Comparison of ENCODE assay signal across 9 cellular contexts in the genomic region with DNA sequence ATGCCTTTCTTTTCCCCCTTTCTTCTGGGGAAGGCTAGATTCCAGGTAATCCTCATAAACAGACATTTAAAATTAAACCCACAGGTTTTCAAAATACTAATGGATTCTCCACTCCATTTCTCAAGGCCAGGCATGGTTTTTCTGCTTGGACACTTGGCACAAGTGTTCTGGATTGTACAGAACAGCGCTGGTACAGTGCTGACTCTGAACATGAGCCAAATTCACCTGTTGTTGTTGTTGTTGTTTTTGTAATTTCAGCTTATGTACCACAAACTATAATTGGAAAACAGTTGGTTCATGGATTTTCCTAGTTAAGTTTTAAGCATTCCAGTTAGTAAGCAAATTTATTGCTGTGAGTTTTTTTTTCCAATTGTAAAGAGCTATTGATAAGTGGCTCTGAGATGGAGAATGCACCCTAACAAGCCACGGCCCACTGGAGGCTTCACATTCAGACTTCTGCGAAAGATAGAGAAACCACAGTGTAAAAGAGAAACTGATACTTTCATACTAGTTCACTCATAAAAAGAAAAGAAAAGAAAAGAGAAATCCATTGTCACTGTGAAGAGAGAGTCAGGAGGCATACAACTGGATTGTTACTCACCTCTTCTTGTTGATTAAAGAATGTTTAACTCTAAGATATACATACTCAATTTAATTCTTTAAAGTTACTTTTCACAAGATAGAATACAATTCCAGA. TPM values are rescaled to one million over a fixed set of nuclear protein-coding genes. Genes with fewer than 3 reads are reported as not detected.
DNase-seq lines count a peak whose midpoint lies in the region; ATAC-seq lines count a peak whose summit lies in the region.
"Had no signal": no experiment of that assay in that cellular context is flagged by ENCODE, and none has a peak within 500 bp of the region (broad histone marks: within the 10 kb centered on the region; RNA-seq: fewer than 3 reads in every experiment).

No MANE protein-coding gene starts in this region.

- ATAC-seq in activated T-cell treated with anti-CD3 and anti-CD28 coated beads, Interleukin-2, amount 50 U/mL, for 4 hours: peak; percentile 88 to 91
- ATAC-seq in HG03025 (IDR thresholded peaks at IDR 0.05; ENCODE audit: low FRiP score, unreplicated experiment): peak; percentile 98

- peaks cover 51% of the 10 kb centered on the region for H3K4me1 Mint-ChIP-seq in activated T-cell treated with anti-CD3 and anti-CD28 coated beads, Interleukin-2, amount 50 U/mL, for 4 hours (ENCODE audit: low read depth)
- peaks cover 72% of the 10 kb centered on the region for H3K4me1 Mint-ChIP-seq in activated CD4-positive, alpha-beta memory T cell treated with anti-CD3 and anti-CD28 coated beads, Interleukin-2, amount 10 ng/mL, durations not matched to agents 7 days and 5 days
- peaks cover 75% of the 10 kb centered on the region for H3K4me1 Mint-ChIP-seq in stimulated activated naive CD8-positive, alpha-beta T cell treated with anti-CD3 and anti-CD28 coated beads, Interleukin-15, Interleukin-2, amounts not matched to agents 100 ng/mL and 50 ng/mL, for 24 hours (ENCODE audit: low read depth)

- H3K4me3 Mint-ChIP-seq in activated T-cell treated with anti-CD3 and anti-CD28 coated beads, Interleukin-2, amount 50 U/mL, for 4 hours: peak overlapping the region; percentile 23
- H3K4me3 Mint-ChIP-seq in activated CD4-positive, alpha-beta memory T cell treated with anti-CD3 and anti-CD28 coated beads, Interleukin-2, amount 10 ng/mL, durations not matched to agents 7 days and 5 days: peak overlapping the region; percentile 33
- H3K4me3 Mint-ChIP-seq in stimulated activated naive CD8-positive, alpha-beta T cell treated with anti-CD3 and anti-CD28 coated beads, Interleukin-15, Interleukin-2, amounts not matched to agents 100 ng/mL and 50 ng/mL, for 24 hours: peak overlapping the region; percentile 51

- no peaks in the 10 kb centered on the region for H3K36me3 ChIP-seq in HAP-1 (replicated peaks)

- no peaks in the 10 kb centered on the region for H3K9me3 Mint-ChIP-seq in activated T-cell treated with anti-CD3 and anti-CD28 coated beads, Interleukin-2, amount 50 U/mL, for 4 hours
- no peaks in the 10 kb centered on the region for H3K9me3 Mint-ChIP-seq in activated CD4-positive, alpha-beta memory T cell treated with anti-CD3 and anti-CD28 coated beads, Interleukin-2, amount 10 ng/mL, durations not matched to agents 7 days and 5 days
- peaks cover 3% of the 10 kb centered on the region for H3K9me3 Mint-ChIP-seq in stimulated activated naive CD8-positive, alpha-beta T cell treated with anti-CD3 and anti-CD28 coated beads, Interleukin-15, Interleukin-2, amounts not matched to agents 100 ng/mL and 50 ng/mL, for 24 hours

- POLR2A ChIA-PET in activated CD4-positive, alpha-beta memory T cell treated with anti-CD3 and anti-CD28 coated beads, Interleukin-2, amount 10 ng/mL, durations not matched to agents 7 days and 5 days (lab: Charles Lee): interaction anchor here (0.6 to 1.0 kb wide), 4 partner anchors 16 to 29 kb away, joined by 3 to 6 read pairs (median 4); a partner anchor contains a TSS

- peak overlapping the region; percentile 67 for H3K27ac Mint-ChIP-seq in activated CD4-positive, alpha-beta memory T cell treated with anti-CD3 and anti-CD28 coated beads, Interleukin-2, amount 10 ng/mL, durations not matched to agents 7 days and 5 days
- H3K27ac Mint-ChIP-seq in stimulated activated naive CD8-positive, alpha-beta T cell treated with anti-CD3 and anti-CD28 coated beads, Interleukin-15, Interleukin-2, amounts not matched to agents 100 ng/mL and 50 ng/mL, for 24 hours: peak overlapping the region; percentile 76

- no peaks in the 10 kb centered on the region for H3K4me1 ChIP-seq in HAP-1

- no peak for DNase-seq in activated T-cell treated with anti-CD3 and anti-CD28 coated beads, Interleukin-2, amount 50 U/mL, for 4 hours
- no peak for DNase-seq in activated T-cell treated with anti-CD3 and anti-CD28 coated beads, Interleukin-2, amount 50 U/mL, for 1 hour
- DNase-seq in activated CD4-positive, alpha-beta memory T cell treated with anti-CD3 and anti-CD28 coated beads, Interleukin-2, amount 10 ng/mL, durations not matched to agents 7 days and 5 days: peak; percentile 66
- DNase-seq in NCI-H2029 treated with DMSO at 0.1 percent for 48 hours (lab: John Stamatoyannopoulos, UW) (no peak), NCI-H774 (lab: John Stamatoyannopoulos, UW) (no peak), HAP-1 (ENCODE audit: low spot score in 2 of 2) (no peak)
- DNase-seq: hypothalamus had no signal

- no peak overlapping the region for H3K4me3 ChIP-seq in HAP-1

- CTCF ChIA-PET in activated CD4-positive, alpha-beta memory T cell treated with anti-CD3 and anti-CD28 coated beads, Interleukin-2, amount 10 ng/mL, durations not matched to agents 7 days and 5 days (lab: Charles Lee): no interaction called here

- in situ Hi-C loops in HAP-1 (cut with MboI; ENCODE audit: low sequenced_read_pairs): no loop called here

- peaks cover 2% of the 10 kb centered on the region for H3K36me3 Mint-ChIP-seq in activated T-cell treated with anti-CD3 and anti-CD28 coated beads, Interleukin-2, amount 50 U/mL, for 4 hours (ENCODE audit: insufficient read depth)
- peaks cover 8% of the 10 kb centered on the region for H3K36me3 Mint-ChIP-seq in activated CD4-positive, alpha-beta memory T cell treated with anti-CD3 and anti-CD28 coated beads, Interleukin-2, amount 10 ng/mL, durations not matched to agents 7 days and 5 days (ENCODE audit: low read depth)
- no peaks in the 10 kb centered on the region for H3K36me3 Mint-ChIP-seq in stimulated activated naive CD8-positive, alpha-beta T cell treated with anti-CD3 and anti-CD28 coated beads, Interleukin-15, Interleukin-2, amounts not matched to agents 100 ng/mL and 50 ng/mL, for 24 hours (ENCODE audit: low read depth)

- no peaks in the 10 kb centered on the region for H3K27me3 Mint-ChIP-seq in activated T-cell treated with anti-CD3 and anti-CD28 coated beads, Interleukin-2, amount 50 U/mL, for 4 hours (ENCODE audit: low read depth)
- peaks cover 14% of the 10 kb centered on the region for H3K27me3 Mint-ChIP-seq in activated CD4-positive, alpha-beta memory T cell treated with anti-CD3 and anti-CD28 coated beads, Interleukin-2, amount 10 ng/mL, durations not matched to agents 7 days and 5 days
- H3K27me3 Mint-ChIP-seq in stimulated activated naive CD8-positive, alpha-beta T cell treated with anti-CD3 and anti-CD28 coated beads, Interleukin-15, Interleukin-2, amounts not matched to agents 100 ng/mL and 50 ng/mL, for 24 hours: no peaks in the 10 kb centered on the region

- H3K27me3 ChIP-seq in HAP-1 (ENCODE audit: low read depth): peaks cover 5% of the 10 kb centered on the region; the same call in 1 of the 2 replicates

- H3K9me3 ChIP-seq in HAP-1: no peaks in the 10 kb centered on the region

RNA-seq across cellular contexts. Expression of a gene that starts 16.2 kb away (rescaled TPM):
- total RNA-seq in activated T-cell treated with anti-CD3 and anti-CD28 coated beads, Interleukin-2, amount 50 U/mL, for 4 hours: 1 to 10 TPM; 2.1 to 6.3 (median 4.7) TPM
- total RNA-seq in activated CD4-positive, alpha-beta memory T cell treated with anti-CD3 and anti-CD28 coated beads, Interleukin-2, amount 10 ng/mL, durations not matched to agents 7 days and 5 days: 1 to 10 TPM; 4.9 to 8.0 TPM

RNA-seq across cellular contexts. Expression of a gene that starts 16.2 kb away (rescaled TPM):
- 10 to 100 TPM; 21.2 to 26.5 (median 23.7) TPM for total RNA-seq in activated T-cell treated with anti-CD3 and anti-CD28 coated beads, Interleukin-2, amount 50 U/mL, for 4 hours
- 10 to 100 TPM; 20.6 TPM for total RNA-seq in activated CD4-positive, alpha-beta memory T cell treated with anti-CD3 and anti-CD28 coated beads, Interleukin-2, amount 10 ng/mL, durations not matched to agents 7 days and 5 days
